Comparison of ENCODE assay signal across 8 cellular contexts in genomic region chr7:30285067-30285530, GRCh38. TPM values are rescaled to one million over a fixed set of nuclear protein-coding genes. Genes with fewer than 3 reads are reported as not detected.
DNase-seq lines count a peak whose midpoint lies in the region; ATAC-seq and TF ChIP-seq lines count a peak whose summit lies in the region.

No MANE protein-coding gene starts in this region.

- TF ChIP-seq CTCF in cardiac fibroblast (IDR thresholded peaks at IDR 0.05; ENCODE audit: low read depth, low read length), result no peak

- peak overlapping the region; percentile 58 to 77 for H3K4me3 ChIP-seq in cardiac fibroblast (replicated peaks in 1 of 2; ENCODE audit: low read depth in 2 of 2, low read length in 2 of 2)

- DNase-seq in ACHN, result peak; percentile 59
- DNase-seq in T-helper 9 cell, result peak; percentile 28
- peak in 1 of 2 donors; percentile 44 for DNase-seq in cardiac fibroblast (ENCODE audit: low read depth in 2 of 2)
- peak; percentile 54 for DNase-seq in left lobe of liver (ENCODE audit: low spot score)
- DNase-seq in stimulated activated CD8-positive, alpha-beta memory T cell treated with anti-CD3 and anti-CD28 coated beads, Interleukin-12 subunit alpha, Interleukin-12 subunit beta, amount 100 ng/mL, for 1 hour (ENCODE audit: low read depth), result peak; percentile 9
- no peak for DNase-seq in central memory CD4-positive, alpha-beta T cell

- ATAC-seq in GM19035 (IDR thresholded peaks at IDR 0.05; ENCODE audit: unreplicated experiment) (peak; percentile 30), HG03159 (IDR thresholded peaks at IDR 0.05; ENCODE audit: unreplicated experiment) (peak; percentile 20), left lobe of liver (peak; percentile 49)

- in situ Hi-C loops in ACHN (cut with HindIII; ENCODE audit: low pct_ligation_motif_present, low pct_unique_long_range_greater_than_20kb, low sequenced_read_pairs), result no loop called here

RNA-seq across cellular contexts. Expression of gene ZNRF2, which starts 0.7 kb away (rescaled TPM):
- total RNA-seq in left lobe of liver, result 18.6 TPM
